In the genomic region with DNA sequence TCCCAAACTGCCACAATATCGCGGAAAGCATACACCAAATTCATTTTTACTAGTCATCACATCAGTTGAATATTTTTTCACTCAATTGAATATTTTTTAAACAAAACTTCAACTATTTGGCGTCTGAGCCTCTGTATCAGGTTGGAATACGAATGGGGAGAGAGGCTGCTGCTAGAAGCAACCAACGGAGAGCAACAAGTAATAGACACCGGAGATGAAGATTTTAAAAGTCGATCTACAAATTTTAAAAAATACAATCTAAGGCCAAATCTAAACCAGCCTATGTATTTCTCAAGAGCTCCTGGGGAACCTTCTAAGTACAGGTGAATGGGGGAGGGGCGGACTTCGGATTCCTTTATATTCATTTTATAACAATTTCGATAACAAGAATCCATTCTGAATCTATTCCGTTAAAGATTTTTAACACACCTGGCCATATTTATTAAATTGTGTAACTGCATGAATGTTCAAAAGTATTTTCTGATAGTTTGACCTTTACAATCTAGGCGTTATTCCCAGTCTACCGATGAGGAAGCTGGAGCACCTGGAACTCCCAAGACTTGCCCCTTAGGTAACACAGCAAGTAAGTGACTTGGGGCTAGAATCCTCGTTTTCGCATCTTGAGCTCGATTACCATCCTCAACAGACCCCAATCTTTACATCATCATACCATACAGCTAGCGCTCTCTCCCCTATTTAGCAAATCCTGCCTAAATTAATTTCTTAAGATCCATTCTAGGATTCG, we compare ENCODE assay signal across 8 cellular contexts. TPM values are rescaled to one million over a fixed set of nuclear protein-coding genes. Genes with fewer than 3 reads are reported as not detected.
DNase-seq lines count a peak whose midpoint lies in the region; FAIRE-seq and TF ChIP-seq lines count a peak whose summit lies in the region.

No MANE protein-coding gene starts in this region.

- H4K8ac ChIP-seq in H9 (replicated peaks; ENCODE audit: insufficient read length, low read depth, low read length), result no peak overlapping the region

- H3K9me3 Mint-ChIP-seq in H9, result no peaks in the 10 kb centered on the region; a peak in 2 of 5 replicates

- H3K4me2 ChIP-seq in H9 (ENCODE audit: insufficient read depth, insufficient read length, low read length), result peak overlapping the region; percentile 98

- TF ChIP-seq CTCF in AG04449 (IDR thresholded peaks at IDR 0.05; ENCODE audit: insufficient read depth, low read length, missing control alignments) (no peak), H9 (conservative IDR thresholded peaks at IDR 0.05) (no peak), astrocyte of the cerebellum (IDR thresholded peaks at IDR 0.05; ENCODE audit: low read depth, low read length, missing control alignments) (no peak), lower leg skin (IDR thresholded peaks at IDR 0.05) (no peak), vagina (IDR thresholded peaks at IDR 0.05) (no peak)

- H4K20me1 ChIP-seq in H9 (ENCODE audit: control insufficient read depth, insufficient read depth, insufficient read length), result no peaks in the 10 kb centered on the region

- no peak overlapping the region for H2AK5ac ChIP-seq in H9 (ENCODE audit: insufficient read length, low read length)

- H3K27ac ChIP-seq in H9 (ENCODE audit: insufficient read length, low read depth, low read length) (no peak overlapping the region), vagina (peak overlapping the region; percentile 90)

- H3K79me2 ChIP-seq in H9 (ENCODE audit: insufficient read depth, low read length), result no peaks in the 10 kb centered on the region; the same call in 1 of the 2 replicates

- CTCF ChIA-PET in AG04449 (lab: Yijun Ruan, JAX), result no interaction called here

- POLR2A ChIA-PET in AG04449 (lab: Yijun Ruan, JAX), result no interaction called here

- H3T11ph ChIP-seq in H9 (ENCODE audit: low read length), result no peak overlapping the region

- H3K36me3 ChIP-seq in vagina, result no peaks in the 10 kb centered on the region

- WGBS in H9 (ENCODE audit: extremely low coverage, insufficient read length, low lambda C conversion rate), result no CpG with 5 or more reads among the region's 18 CpGs
- WGBS in lower leg skin, 2 donors, result 56 to 58% methylated on average over 18 of the region's 18 CpGs

- no peaks in the 10 kb centered on the region for H3K79me1 ChIP-seq in H9 (ENCODE audit: insufficient read depth, low read depth, low read length, poor library complexity, severe bottlenecking)

- no peak overlapping the region for H2BK15ac ChIP-seq in H9 (ENCODE audit: low read depth, low read length)

- no peak overlapping the region for H3K23ac ChIP-seq in H9 (ENCODE audit: insufficient read length, low read depth, low read length)

- no peaks in the 10 kb centered on the region for H3K27me3 Mint-ChIP-seq in H9 (ENCODE audit: low read depth)

- H2AFZ ChIP-seq in H9 (ENCODE audit: low read length), result no peak overlapping the region

- H3K9ac ChIP-seq in H9 (ENCODE audit: extremely low read depth, insufficient read length, low read length), result peak overlapping the region; percentile 26

- no peaks in the 10 kb centered on the region for H3K9me3 ChIP-seq in H9 (ENCODE audit: control insufficient read depth, low read depth, low read length)
- H3K9me3 ChIP-seq in vagina, result no peaks in the 10 kb centered on the region

- no peak for FAIRE-seq in GM12892 (lab: Jason Lieb, UNC)

- no peak overlapping the region for H3K4ac ChIP-seq in H9 (ENCODE audit: low read depth, low read length)

- peak overlapping the region in 2 of 3 experiments; percentile 58 to 93; a peak in 4 of 7 replicates for H3K27ac Mint-ChIP-seq in H9

- H2BK20ac ChIP-seq in H9 (ENCODE audit: low read depth, low read length, poor library complexity, severe bottlenecking), result no peak overlapping the region

- H3K27me3 ChIP-seq in H9 (ENCODE audit: insufficient read depth, low read length), result no peaks in the 10 kb centered on the region
- no peaks in the 10 kb centered on the region for H3K27me3 ChIP-seq in vagina

- peak overlapping the region; percentile 78 for H3K4me3 ChIP-seq in AG04449 (ENCODE audit: low read depth, low read length)
- peak overlapping the region; percentile 75 for H3K4me3 ChIP-seq in astrocyte of the cerebellum (ENCODE audit: low read depth, low read length)
- peak overlapping the region; percentile 77 for H3K4me3 ChIP-seq in lower leg skin (ENCODE audit: low read depth, poor library complexity, severe bottlenecking)
- peak overlapping the region; percentile 77 to 83 for H3K4me3 ChIP-seq in vagina

- H2BK120ac ChIP-seq in H9 (ENCODE audit: low read depth, low read length, poor library complexity, severe bottlenecking), result no peak overlapping the region

- H3K18ac ChIP-seq in H9 (ENCODE audit: insufficient read length, low read depth, low read length), result no peak overlapping the region

- H4K5ac ChIP-seq in H9 (ENCODE audit: insufficient read length, low read depth, low read length), result no peak overlapping the region

- in situ Hi-C loops in astrocyte of the cerebellum (cut with HindIII; ENCODE audit: low sequenced_read_pairs), result no loop called here

- H3K56ac ChIP-seq in H9 (ENCODE audit: insufficient read length, low read depth, low read length), result no peak overlapping the region

- no peak overlapping the region for H3K14ac ChIP-seq in H9 (ENCODE audit: insufficient read depth, low read length)

- peak overlapping the region; percentile 91 to 94 for H3K4me3 Mint-ChIP-seq in H9

- peaks cover 10% of the 10 kb centered on the region for H3K23me2 ChIP-seq in H9 (ENCODE audit: insufficient read length, low read depth, low read length, poor library complexity, severe bottlenecking)

- TF ChIP-seq POLR2A in lower leg skin (IDR thresholded peaks at IDR 0.05) (no peak), vagina (IDR thresholded peaks at IDR 0.05) (no peak), GM12892 (IDR thresholded peaks at IDR 0.05; ENCODE audit: low read depth, low read length) (no peak)

- H3K4me1 ChIP-seq in H9 (ENCODE audit: insufficient read depth, low read length) (peaks cover 4% of the 10 kb centered on the region; the same call in 1 of the 2 replicates), vagina (peaks cover 20% of the 10 kb centered on the region)

- DNase-seq in AG04449 (ENCODE audit: low read depth, low spot score) (no peak), H9 (no peak), astrocyte of the cerebellum (ENCODE audit: low read depth) (no peak), lower leg skin (ENCODE audit: low spot score in 2 of 2) (no peak), vagina (ENCODE audit: extremely low spot score in 2 of 2) (no peak), GM12892 (ENCODE audit: insufficient read length) (no peak), dedifferentiated amniotic fluid mesenchymal stem cell (ENCODE audit: extremely low spot score) (no peak), putamen (ENCODE audit: low spot score) (no peak)

- H4K91ac ChIP-seq in H9 (ENCODE audit: insufficient read length, low read depth, low read length), result no peak overlapping the region

- intact Hi-C loops in lower leg skin (cut with DNase I; ENCODE audit: low total_unique reads) (no loop called here), vagina (cut with DNase I) (no loop called here)

- no peak overlapping the region for H2BK12ac ChIP-seq in H9 (ENCODE audit: insufficient read length, low read depth, low read length)

- peaks cover 21 to 25% of the 10 kb centered on the region in 2 experiments for H3K4me1 Mint-ChIP-seq in H9

- no peak overlapping the region for H2BK5ac ChIP-seq in H9 (ENCODE audit: insufficient read length, low read length)

- peaks cover 0 to 11% (median 4%) of the 10 kb centered on the region in 3 experiments; a peak in 5 of 7 replicates for H3K36me3 Mint-ChIP-seq in H9 (ENCODE audit: insufficient read depth in 1 of 3, low read depth in 3 of 3)

RNA-seq across cellular contexts. Expression of a gene that starts 1.2 kb away (rescaled TPM):
- total RNA-seq in H9 (2021) (49.0 and 51.5 TPM in 2 replicates), lower leg skin (1 to 10 TPM; 6.4 to 9.1 (median 7.7) TPM), vagina (11.5 TPM)
- polyA plus RNA-seq in GM12892 (2012; ENCODE audit: missing spikeins), result 21.3 TPM
